Comparison of ENCODE assay signal across 34 cellular contexts in the genomic region with DNA sequence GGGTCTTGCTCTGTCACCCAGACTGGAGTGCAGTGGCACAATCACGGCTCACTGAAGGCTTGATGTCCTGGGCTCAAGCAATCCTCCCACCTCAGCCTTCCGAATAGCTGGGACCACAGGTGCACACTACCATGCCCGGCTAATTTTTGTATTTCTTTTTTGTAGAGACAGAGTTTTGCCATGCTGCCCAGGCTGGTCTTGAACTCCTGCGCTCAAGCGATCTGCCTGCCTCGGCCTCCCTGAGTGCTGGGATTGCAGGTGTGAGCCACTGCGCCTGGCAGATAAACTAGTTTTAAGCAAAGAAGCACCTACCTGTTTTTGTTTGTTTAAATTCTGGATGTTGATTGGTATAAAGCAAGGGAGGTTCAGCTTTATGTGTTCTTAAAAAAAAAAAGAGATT.
"Had no signal": no experiment of that assay in that cellular context is flagged by ENCODE, and none has a peak within 500 bp of the region (broad histone marks: within the 10 kb centered on the region; RNA-seq: fewer than 3 reads in every experiment).

No MANE protein-coding gene starts in this region.

- H3K4me1 ChIP-seq: adrenal gland, body of pancreas, breast epithelium had no signal

- H3K36me3 ChIP-seq: adrenal gland, brain microvascular endothelial cell, breast epithelium, cardiac muscle cell had no signal

- H3K4me3 ChIP-seq: adrenal gland, body of pancreas, breast epithelium, cardiac muscle cell had no signal

- H3K27me3 ChIP-seq: adrenal gland, body of pancreas, brain microvascular endothelial cell, breast epithelium, cardiac muscle cell had no signal

- H3K9me3 ChIP-seq: adrenal gland, body of pancreas, breast epithelium had no signal

- ATAC-seq: activated naive CD4-positive, alpha-beta T cell treated with anti-CD3 and anti-CD28 coated beads, Interleukin-2, amount 50 U/mL, for 72 hours; activated naive CD8-positive, alpha-beta T cell treated with anti-CD3 and anti-CD28 coated beads, Interleukin-2, amount 50 U/mL, for 24 hours; activated T-cell treated with anti-CD3 and anti-CD28 coated beads, Interleukin-2, amount 50 U/mL, for 4 hours; activated T-cell treated with anti-CD3 and anti-CD28 coated beads, Interleukin-2, amount 50 U/mL, for 72 hours; activated T-helper 17 cell treated with anti-CD3 and anti-CD28 coated beads, Interleukin-2, amount 50 U/mL, for 72 hours; body of pancreas had no signal

- H3K27ac ChIP-seq: adrenal gland, body of pancreas, brain microvascular endothelial cell, breast epithelium, cardiac muscle cell had no signal

- DNase-seq: activated effector memory CD4-positive, alpha-beta T cell treated with anti-CD3 and anti-CD28 coated beads, Interleukin-2, amount 50 U/mL, for 16 hours; activated effector memory CD4-positive, alpha-beta T cell treated with Interleukin-2 at 50 U/mL for 16 hours; activated gamma-delta T cell; activated gamma-delta T cell treated with Interleukin-2 at 50 U/mL for 16 hours; activated naive CD4-positive, alpha-beta T cell; activated naive CD4-positive, alpha-beta T cell treated with anti-CD3 and anti-CD28 coated beads for 36 hours; activated naive CD4-positive, alpha-beta T cell treated with anti-CD3 and anti-CD28 coated beads, Interleukin-2, amount 10 ng/mL, durations not matched to agents 7 days and 5 days; activated naive CD4-positive, alpha-beta T cell treated with anti-CD3 and anti-CD28 coated beads, Interleukin-2, amount 50 U/mL, for 16 hours; activated naive CD4-positive, alpha-beta T cell treated with Interleukin-2 at 50 U/mL for 16 hours; activated naive CD8-positive, alpha-beta T cell treated with anti-CD3 and anti-CD28 coated beads for 36 hours; activated naive CD8-positive, alpha-beta T cell treated with anti-CD3 and anti-CD28 coated beads, Interleukin-2, amount 10 ng/mL, durations not matched to agents 7 days and 5 days; activated naive CD8-positive, alpha-beta T cell treated with anti-CD3 and anti-CD28 coated beads, Interleukin-2, amount 50 U/mL, for 24 hours; activated T-cell treated with anti-CD3 and anti-CD28 coated beads for 4 hours; activated T-cell treated with anti-CD3 and anti-CD28 coated beads, Interleukin-2, amount 50 U/mL, for 1 hour; activated T-cell treated with anti-CD3 and anti-CD28 coated beads, Interleukin-2, amount 50 U/mL, for 24 hours; activated T-cell treated with anti-CD3 and anti-CD28 coated beads, Interleukin-2, amount 50 U/mL, for 4 hours; activated T-cell treated with anti-CD3 and anti-CD28 coated beads, Interleukin-2, amount 50 U/mL, for 48 hours; activated T-cell treated with anti-CD3 and anti-CD28 coated beads, Interleukin-2, amount 50 U/mL, for 72 hours; adrenal gland; amniotic stem cell; amygdala; anterior cingulate cortex; aorta; body of pancreas; brain microvascular endothelial cell; caudate nucleus; central memory CD4-positive, alpha-beta T cell; cerebellar nuclear complex had no signal

- FAIRE-seq: astrocyte, bronchial epithelial cell had no signal
